10 cellular contexts compared by ENCODE assay signal in the genomic region with DNA sequence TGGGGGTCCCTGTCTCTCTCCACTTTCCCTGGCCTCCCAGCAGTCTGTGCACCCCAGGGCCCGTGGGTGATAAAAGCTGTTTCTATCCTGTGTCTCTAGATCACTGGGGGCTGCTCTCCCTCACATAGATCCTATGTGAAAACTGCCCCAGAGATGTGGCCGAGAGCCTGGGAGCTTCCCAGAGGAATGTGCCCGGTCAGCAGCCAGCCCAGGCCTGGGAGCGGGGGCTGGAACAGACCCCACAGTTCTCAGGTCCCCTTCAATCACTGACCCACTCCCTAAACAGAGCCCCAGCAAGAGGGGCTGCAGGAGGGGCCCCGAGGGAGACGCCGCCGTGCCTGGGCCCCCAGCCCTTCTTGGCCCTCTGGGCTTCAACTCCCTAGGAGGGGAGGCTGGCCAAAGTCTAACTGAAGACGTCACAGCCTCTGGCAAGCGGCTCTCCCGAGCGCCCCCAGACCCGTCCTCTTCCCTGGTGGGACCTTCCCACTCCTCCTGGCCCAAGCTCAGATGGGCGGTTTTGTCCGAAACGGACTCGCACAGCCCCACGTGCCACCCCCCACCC. TPM values are rescaled to one million over a fixed set of nuclear protein-coding genes. Genes with fewer than 3 reads are reported as not detected.
DNase-seq lines count a peak whose midpoint lies in the region; ATAC-seq and TF ChIP-seq lines count a peak whose summit lies in the region.
"Had no signal": no experiment of that assay in that cellular context is flagged by ENCODE, and none has a peak within 500 bp of the region (broad histone marks: within the 10 kb centered on the region; RNA-seq: fewer than 3 reads in every experiment).

No MANE protein-coding gene starts in this region.

- H3K4me3 ChIP-seq in AG04449 (ENCODE audit: low read depth, low read length) (peak overlapping the region; percentile 85), cardiac muscle cell (peak overlapping the region; percentile 10), neuron (ENCODE audit: low read length) (peak overlapping the region; percentile 50)

- POLR2A ChIA-PET in AG04449 (lab: Yijun Ruan, JAX) (interaction anchor here (1.1 to 2.2 kb wide), 4 partner anchors 10 to 67 kb away, joined by 3 to 15 read pairs (median 6); a partner anchor contains a TSS), RWPE1 (lab: Yijun Ruan, JAX; ENCODE audit: low non-redundant PET) (no interaction called here)

- H3K4me1 ChIP-seq in cardiac muscle cell (ENCODE audit: low read depth) (peaks cover 39% of the 10 kb centered on the region), neuron (ENCODE audit: insufficient read depth, low read length) (peaks cover 44% of the 10 kb centered on the region)

- H3K36me3 ChIP-seq in cardiac muscle cell = no peaks in the 10 kb centered on the region
- H3K36me3 ChIP-seq in neuron (ENCODE audit: insufficient read depth, low read length) = no peaks in the 10 kb centered on the region

- ATAC-seq in HG02970 (IDR thresholded peaks at IDR 0.05; ENCODE audit: low FRiP score, unreplicated experiment) (no peak), HG02763 (IDR thresholded peaks at IDR 0.05; ENCODE audit: unreplicated experiment) (no peak), GM21737 (IDR thresholded peaks at IDR 0.05; ENCODE audit: unreplicated experiment) (no peak)

- H2AFZ ChIP-seq in neuron (ENCODE audit: low read depth, low read length) = no peak overlapping the region

- DNase-seq in AG04449 (ENCODE audit: low read depth, low spot score) (no peak), RWPE1 (ENCODE audit: low spot score) (no peak), cardiac muscle cell (ENCODE audit: low read depth in 1 of 2, low spot score in 1 of 2) (peak in 1 of 2 donors; percentile 38), Kasumi-1 (lab: John Stamatoyannopoulos, UW) (no peak)
- DNase-seq: effector CD4-positive, alpha-beta T cell had no signal

- CTCF ChIA-PET in AG04449 (lab: Yijun Ruan, JAX) (interaction anchor here (0.7 to 3.3 kb wide), 6 partner anchors 10 to 41 kb away, joined by 3 to 27 read pairs (median 4); a partner anchor contains a TSS), RWPE1 (lab: Yijun Ruan, JAX) (interaction anchor here (0.6 kb wide), 1 partner anchor 20 kb away, joined by 7 read pairs; no protein-coding TSS in a partner anchor)

- no peaks in the 10 kb centered on the region for H3K9me3 ChIP-seq in cardiac muscle cell (ENCODE audit: low read depth)
- no peaks in the 10 kb centered on the region for H3K9me3 ChIP-seq in neuron (ENCODE audit: low read length)

- peaks cover 12% of the 10 kb centered on the region for H3K27me3 ChIP-seq in cardiac muscle cell
- no peaks in the 10 kb centered on the region for H3K27me3 ChIP-seq in neuron (ENCODE audit: insufficient read depth, low read length)

- TF ChIP-seq CTCF in AG04449 (IDR thresholded peaks at IDR 0.05; ENCODE audit: insufficient read depth, low read length, missing control alignments) (no peak), RWPE1 (conservative IDR thresholded peaks at IDR 0.05; ENCODE audit: low read depth) (no peak), cardiac muscle cell (IDR thresholded peaks at IDR 0.05; ENCODE audit: low read depth, low read length) (no peak)

- H3K27ac ChIP-seq in RWPE1 = peak overlapping the region; percentile 55
- H3K27ac ChIP-seq in cardiac muscle cell = peak overlapping the region; percentile 92

RNA-seq across cellular contexts. Expression of a gene that starts 0.4 kb away (rescaled TPM):
- total RNA-seq in cardiac muscle cell = 50.4 and 90.1 TPM in 2 replicates
- polyA plus RNA-seq in cardiac muscle cell = 42.2 and 58.8 TPM in 2 replicates
- total RNA-seq: NCI-H460 had no signal

RNA-seq across cellular contexts. Expression of a gene that starts 8.7 kb away (rescaled TPM):
- 78.1 and 105 TPM in 2 replicates for total RNA-seq in cardiac muscle cell
- polyA plus RNA-seq in cardiac muscle cell = 29.1 and 49.2 TPM in 2 replicates

RNA-seq across cellular contexts. Expression of a gene that starts 17.1 kb away (rescaled TPM):
- 235 and 301 TPM in 2 replicates for total RNA-seq in cardiac muscle cell
- polyA plus RNA-seq in cardiac muscle cell = 252 and 305 TPM in 2 replicates

RNA-seq across cellular contexts. Expression of a gene that starts 26.9 kb away (rescaled TPM):
- 0.81 and 1.1 TPM in 2 replicates for total RNA-seq in cardiac muscle cell
- 0.32 and 0.70 TPM in 2 replicates for polyA plus RNA-seq in cardiac muscle cell

RNA-seq across cellular contexts. Expression of a gene that starts 33.4 kb away (rescaled TPM):
- 38.5 and 49.3 TPM in 2 replicates for total RNA-seq in cardiac muscle cell
- 33.7 and 38.0 TPM in 2 replicates for polyA plus RNA-seq in cardiac muscle cell

Comparison
In these comparisons a context has a peak if more than half of its experiments do, and no peak if none do; other contexts are left out.
1. H3K4me3 ChIP-seq: peak in every context shown above with its lines; median percentile 85 in AG04449; 50 in neuron; 10 in cardiac muscle cell.